13 cellular contexts compared by ENCODE assay signal in the genomic region with DNA sequence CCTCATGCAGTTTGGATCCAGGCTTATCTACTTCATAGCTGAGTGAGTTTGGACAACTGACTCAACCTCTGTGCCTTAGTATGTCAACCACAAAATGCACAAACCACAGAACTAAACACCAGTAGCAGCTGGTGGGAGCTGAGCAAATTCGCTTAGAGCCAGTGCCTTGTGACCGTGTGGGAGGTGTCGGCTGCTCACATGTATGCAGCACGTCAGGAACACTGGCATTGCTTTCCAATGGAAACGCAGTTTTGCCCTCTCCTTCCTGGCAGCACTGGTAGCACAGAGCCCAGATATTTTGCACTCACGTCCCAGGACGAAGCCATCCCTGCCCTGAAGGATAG.
DNase-seq lines count a peak whose midpoint lies in the region; ATAC-seq and TF ChIP-seq lines count a peak whose summit lies in the region.
"Had no signal": no experiment of that assay in that cellular context is flagged by ENCODE, and none has a peak within 500 bp of the region (broad histone marks: within the 10 kb centered on the region; RNA-seq: fewer than 3 reads in every experiment).

No MANE protein-coding gene starts in this region.

- H3K4me1 ChIP-seq in HEK293 (ENCODE audit: control insufficient read depth, insufficient read depth, low read length), result no peaks in the 10 kb centered on the region; the same call in 1 of the 2 replicates
- H3K4me1 ChIP-seq in mucosa of rectum (ENCODE audit: control insufficient read depth in 2 of 2, insufficient read depth in 2 of 2, low read length in 2 of 2), result peaks cover 12 to 27% of the 10 kb centered on the region in 2 donors

- no peak for ATAC-seq in HG03139 (IDR thresholded peaks at IDR 0.05; ENCODE audit: unreplicated experiment)
- ATAC-seq: activated CD8-positive, alpha-beta memory T cell treated with anti-CD3 and anti-CD28 coated beads, Interleukin-2, amount 10 ng/mL, durations not matched to agents 7 days and 5 days; CD8-positive, alpha-beta T cell had no signal

- POLR2A ChIA-PET in HEK293 (lab: Yijun Ruan, JAX), result no interaction called here

- no peak overlapping the region for H3K9ac ChIP-seq in mucosa of rectum (ENCODE audit: low read depth in 1 of 2, low read length in 2 of 2)

- DNase-seq in AG09309 (ENCODE audit: low read depth) (peak; percentile 60), NCI-H1048 (lab: John Stamatoyannopoulos, UW) (no peak), NCI-H2227 (lab: John Stamatoyannopoulos, UW; ENCODE audit: unreplicated experiment) (no peak)
- DNase-seq in effector CD4-positive, alpha-beta T cell, result no peak
- DNase-seq: activated CD8-positive, alpha-beta memory T cell treated with anti-CD3 and anti-CD28 coated beads, Interleukin-2, amount 10 ng/mL, durations not matched to agents 7 days and 5 days; CD8-positive, alpha-beta T cell; colonic mucosa; NCI-H1930; SHP77 treated with DMSO at 0.1 percent for 48 hours had no signal

- H3K4me3 ChIP-seq in AG09309 (ENCODE audit: control insufficient read depth, low read depth, low read length), result no peak overlapping the region
- H3K4me3 ChIP-seq in HEK293 (ENCODE audit: low read depth, low read length), result no peak overlapping the region
- no peak overlapping the region for H3K4me3 ChIP-seq in mucosa of rectum (ENCODE audit: low read length in 2 of 2)
- H3K4me3 ChIP-seq: colonic mucosa had no signal

- no peaks in the 10 kb centered on the region for H3K36me3 ChIP-seq in HEK293 (ENCODE audit: control insufficient read depth in 2 of 2, insufficient read depth in 1 of 2, low read length in 2 of 2)
- H3K36me3 ChIP-seq in mucosa of rectum (ENCODE audit: control insufficient read depth in 2 of 2, insufficient read depth in 2 of 2, low read length in 2 of 2), result no peaks in the 10 kb centered on the region
- H3K36me3 ChIP-seq: colonic mucosa had no signal

- H3K27ac ChIP-seq in HEK293 (ENCODE audit: extremely low read depth, low read depth, low read length) (no peak overlapping the region), angular gyrus (ENCODE audit: low read depth, low read length) (peak overlapping the region; percentile 81), mucosa of rectum (ENCODE audit: low read depth in 2 of 2, low read length in 2 of 2) (peak overlapping the region; percentile 1 to 24)
- H3K27ac ChIP-seq: colonic mucosa had no signal

- H3K9me3 ChIP-seq in HEK293 (ENCODE audit: control insufficient read depth, insufficient read depth, low read depth, low read length) (no peaks in the 10 kb centered on the region), mucosa of rectum (ENCODE audit: control insufficient read depth in 2 of 2, low read length in 2 of 2) (no peaks in the 10 kb centered on the region)
- H3K9me3 ChIP-seq: colonic mucosa had no signal

- CTCF ChIA-PET in HEK293 (lab: Yijun Ruan, JAX), result no interaction called here

- H3K27me3 ChIP-seq in mucosa of rectum (ENCODE audit: control insufficient read depth in 2 of 2, insufficient read depth in 2 of 2, low read length in 2 of 2), result no peaks in the 10 kb centered on the region
- H3K27me3 ChIP-seq: colonic mucosa had no signal

- TF ChIP-seq CTCF in AG09309 (IDR thresholded peaks at IDR 0.05; ENCODE audit: control insufficient read depth, insufficient read depth, low read depth, low read length, missing control alignments), result no peak
- no peak for TF ChIP-seq CTCF in HEK293 (tag by site-specific recombination; IDR thresholded peaks at IDR 0.05)

TF ChIP-seq in HEK293, 187 proteins besides CTCF, POLR2A, EP300 and RAD21:
- TF ChIP-seq ZBTB17 (tag by site-specific recombination; IDR thresholded peaks at IDR 0.05), result no peak
- TF ChIP-seq ZFP41 (tag by site-specific recombination; IDR thresholded peaks at IDR 0.05; ENCODE audit: borderline replicate concordance), result no peak
- no peak for TF ChIP-seq ZNF114 (tag by site-specific recombination; IDR thresholded peaks at IDR 0.05)
- TF ChIP-seq EGR2 (tag by site-specific recombination; IDR thresholded peaks at IDR 0.05; ENCODE audit: low read depth), result 0 out of 2 replicates have a peak, but pooled peaks have one; percentile 31
- no peak for TF ChIP-seq ZNF776 (tag by site-specific recombination; IDR thresholded peaks at IDR 0.05; ENCODE audit: borderline replicate concordance)
- TF ChIP-seq KLF8 (tag by site-specific recombination; IDR thresholded peaks at IDR 0.05), result no peak
- peak; percentile 64 for TF ChIP-seq ZFHX2 (tag by site-specific recombination; conservative IDR thresholded peaks at IDR 0.05)
- TF ChIP-seq ZNF701 (tag by site-specific recombination; IDR thresholded peaks at IDR 0.05), result no peak
